In genomic region chrX:41870719-41871151, GRCh38 we compare ENCODE assay signal across 13 cellular contexts. TPM values are rescaled to one million over a fixed set of nuclear protein-coding genes. Genes with fewer than 3 reads are reported as not detected.
DNase-seq lines count a peak whose midpoint lies in the region; ATAC-seq and TF ChIP-seq lines count a peak whose summit lies in the region.
"Had no signal": no experiment of that assay in that cellular context is flagged by ENCODE, and none has a peak within 500 bp of the region (broad histone marks: within the 10 kb centered on the region; RNA-seq: fewer than 3 reads in every experiment).

No MANE protein-coding gene starts in this region.

- H3K4me3 ChIP-seq in lung: no peak overlapping the region
- H3K4me3 ChIP-seq in A673 (ENCODE audit: low read depth, low read length, poor library complexity, severe bottlenecking): no peak overlapping the region
- H3K4me3 ChIP-seq: ascending aorta had no signal

- CTCF ChIA-PET in A673 (lab: Charles Lee): no interaction called here

- H3K36me3 ChIP-seq in lung (ENCODE audit: control insufficient read depth in 2 of 2, insufficient read depth in 2 of 2, low read length in 2 of 2) (no peaks in the 10 kb centered on the region), A673 (ENCODE audit: insufficient read depth, low read length, poor library complexity, severe bottlenecking) (no peaks in the 10 kb centered on the region)
- H3K36me3 ChIP-seq: ascending aorta, neutrophil had no signal

- BruUV-seq in A673 (replicated peaks; lab: Mats Ljungman, UMichigan): no TSS peak

- H3K27ac ChIP-seq in lung (ENCODE audit: low read depth in 1 of 2, low read length in 1 of 2): no peak overlapping the region
- no peak overlapping the region for H3K27ac ChIP-seq in A673 (ENCODE audit: low read depth, low read length, poor library complexity, severe bottlenecking)
- H3K27ac ChIP-seq: ascending aorta, KMS-11, neutrophil had no signal

- ATAC-seq in GM18511 (IDR thresholded peaks at IDR 0.05; ENCODE audit: unreplicated experiment) (peak; percentile 84), GM21526 (IDR thresholded peaks at IDR 0.05; ENCODE audit: low FRiP score, unreplicated experiment) (peak; percentile 74), lung (ENCODE audit: insufficient read depth, low FRiP score) (no peak)
- ATAC-seq in natural killer cell treated with Interleukin-12 subunit alpha and Interleukin-12 subunit beta and Interleukin-15 and Interleukin-18, amount 100 ng/mL, for 72 hours: no peak

- peak; percentile 11 for DNase-seq in NCI-H226
- DNase-seq in lung (ENCODE audit: low spot score): peak; percentile 31
- no peak for DNase-seq in stimulated activated naive CD4-positive, alpha-beta T cell (lab: John Stamatoyannopoulos, UW)
- no peak for DNase-seq in activated T-helper 1 cell treated with anti-CD3 and anti-CD28 coated beads, Interleukin-12 subunit alpha, Interleukin-12 subunit beta, Interleukin-2, Interleukin-4 antibody, amounts not matched to agents 30 ng/mL and 10 ng/mL and 1 ng/mL, durations not matched to agents 14 hours and 24 hours and 36 hours (ENCODE audit: low spot score)
- no peak for DNase-seq in A673 (ENCODE audit: low spot score)
- no peak for DNase-seq in natural killer cell treated with Interleukin-12 subunit alpha and Interleukin-12 subunit beta and Interleukin-15 and Interleukin-18, amount 100 ng/mL, for 72 hours (ENCODE audit: low spot score)
- DNase-seq: activated CD4-positive, alpha-beta T cell treated with anti-CD3 and anti-CD28 coated beads, Interleukin-2, amount 50 U/mL, for 4 hours had no signal

- H3K4me1 ChIP-seq in lung (ENCODE audit: control insufficient read depth in 2 of 2, insufficient read depth in 2 of 2, low read length in 2 of 2) (no peaks in the 10 kb centered on the region), A673 (ENCODE audit: insufficient read depth, low read length, poor library complexity, severe bottlenecking) (no peaks in the 10 kb centered on the region)
- H3K4me1 ChIP-seq: ascending aorta had no signal

- H3K9me3 Mint-ChIP-seq in activated T-helper 1 cell treated with anti-CD3 and anti-CD28 coated beads, Interleukin-12 subunit alpha, Interleukin-12 subunit beta, Interleukin-2, Interleukin-4 antibody, amounts not matched to agents 30 ng/mL and 10 ng/mL and 1 ng/mL, durations not matched to agents 14 hours and 24 hours and 36 hours: no peaks in the 10 kb centered on the region
- H3K9me3 Mint-ChIP-seq in natural killer cell treated with Interleukin-12 subunit alpha and Interleukin-12 subunit beta and Interleukin-15 and Interleukin-18, amount 100 ng/mL, for 72 hours: no peaks in the 10 kb centered on the region
- H3K9me3 Mint-ChIP-seq: CD14-positive monocyte had no signal

- H3K27ac Mint-ChIP-seq in activated T-helper 1 cell treated with anti-CD3 and anti-CD28 coated beads, Interleukin-12 subunit alpha, Interleukin-12 subunit beta, Interleukin-2, Interleukin-4 antibody, amounts not matched to agents 30 ng/mL and 10 ng/mL and 1 ng/mL, durations not matched to agents 14 hours and 24 hours and 36 hours: no peak overlapping the region
- no peak overlapping the region for H3K27ac Mint-ChIP-seq in natural killer cell treated with Interleukin-12 subunit alpha and Interleukin-12 subunit beta and Interleukin-15 and Interleukin-18, amount 100 ng/mL, for 72 hours
- H3K27ac Mint-ChIP-seq: CD14-positive monocyte had no signal

- POLR2A ChIA-PET in A673 (lab: Charles Lee; ENCODE audit: low non-redundant PET): no interaction called here

- peaks cover 5% of the 10 kb centered on the region for H3K36me3 Mint-ChIP-seq in activated T-helper 1 cell treated with anti-CD3 and anti-CD28 coated beads, Interleukin-12 subunit alpha, Interleukin-12 subunit beta, Interleukin-2, Interleukin-4 antibody, amounts not matched to agents 30 ng/mL and 10 ng/mL and 1 ng/mL, durations not matched to agents 14 hours and 24 hours and 36 hours (ENCODE audit: low read depth)
- no peaks in the 10 kb centered on the region for H3K36me3 Mint-ChIP-seq in natural killer cell treated with Interleukin-12 subunit alpha and Interleukin-12 subunit beta and Interleukin-15 and Interleukin-18, amount 100 ng/mL, for 72 hours

- peaks cover 13% of the 10 kb centered on the region for H3K4me1 Mint-ChIP-seq in activated T-helper 1 cell treated with anti-CD3 and anti-CD28 coated beads, Interleukin-12 subunit alpha, Interleukin-12 subunit beta, Interleukin-2, Interleukin-4 antibody, amounts not matched to agents 30 ng/mL and 10 ng/mL and 1 ng/mL, durations not matched to agents 14 hours and 24 hours and 36 hours (ENCODE audit: low read depth)
- peaks cover 15 to 16% of the 10 kb centered on the region in 2 donors for H3K4me1 Mint-ChIP-seq in natural killer cell treated with Interleukin-12 subunit alpha and Interleukin-12 subunit beta and Interleukin-15 and Interleukin-18, amount 100 ng/mL, for 72 hours (ENCODE audit: low read depth in 2 of 2)

- intact Hi-C loops in activated T-helper 1 cell treated with anti-CD3 and anti-CD28 coated beads, Interleukin-12 subunit alpha, Interleukin-12 subunit beta, Interleukin-2, Interleukin-4 antibody, amounts not matched to agents 30 ng/mL and 10 ng/mL and 1 ng/mL, durations not matched to agents 14 hours and 24 hours and 36 hours (cut with micrococcal nuclease): no loop called here
- intact Hi-C loops in A673 (cut with micrococcal nuclease; ENCODE audit: unreplicated experiment): no loop called here

- no peaks in the 10 kb centered on the region for H3K27me3 Mint-ChIP-seq in activated T-helper 1 cell treated with anti-CD3 and anti-CD28 coated beads, Interleukin-12 subunit alpha, Interleukin-12 subunit beta, Interleukin-2, Interleukin-4 antibody, amounts not matched to agents 30 ng/mL and 10 ng/mL and 1 ng/mL, durations not matched to agents 14 hours and 24 hours and 36 hours (ENCODE audit: insufficient read depth)
- H3K27me3 Mint-ChIP-seq in natural killer cell treated with Interleukin-12 subunit alpha and Interleukin-12 subunit beta and Interleukin-15 and Interleukin-18, amount 100 ng/mL, for 72 hours: peaks cover 0 to 7% of the 10 kb centered on the region in 2 donors

- WGBS in lung, 2 donors: 57 to 61% methylated on average over 2 of the region's 2 CpGs

- H3K9me3 ChIP-seq in lung (ENCODE audit: control insufficient read depth in 2 of 2, insufficient read depth in 1 of 2, low read length in 1 of 2) (no peaks in the 10 kb centered on the region), A673 (ENCODE audit: low read depth, low read length, poor library complexity, severe bottlenecking) (no peaks in the 10 kb centered on the region)
- H3K9me3 ChIP-seq: ascending aorta, neutrophil had no signal

- H3K4me3 Mint-ChIP-seq in activated T-helper 1 cell treated with anti-CD3 and anti-CD28 coated beads, Interleukin-12 subunit alpha, Interleukin-12 subunit beta, Interleukin-2, Interleukin-4 antibody, amounts not matched to agents 30 ng/mL and 10 ng/mL and 1 ng/mL, durations not matched to agents 14 hours and 24 hours and 36 hours: no peak overlapping the region
- H3K4me3 Mint-ChIP-seq in natural killer cell treated with Interleukin-12 subunit alpha and Interleukin-12 subunit beta and Interleukin-15 and Interleukin-18, amount 100 ng/mL, for 72 hours: no peak overlapping the region
- H3K4me3 Mint-ChIP-seq: CD14-positive monocyte had no signal

- no peak for TF ChIP-seq CTCF in lung (IDR thresholded peaks at IDR 0.05; ENCODE audit: control extremely low read depth, extremely low read depth)
- no peak for TF ChIP-seq CTCF in A673 (conservative IDR thresholded peaks at IDR 0.05; ENCODE audit: low read depth, low read length)

- H3K27me3 ChIP-seq in lung (ENCODE audit: control insufficient read depth, insufficient read depth): no peaks in the 10 kb centered on the region
- no peaks in the 10 kb centered on the region for H3K27me3 ChIP-seq in A673 (replicated peaks; ENCODE audit: insufficient read depth, low read depth, low read length, poor library complexity)
- H3K27me3 ChIP-seq: ascending aorta, neutrophil had no signal

RNA-seq across cellular contexts. Expression of gene CASK, which starts 52.6 kb away (rescaled TPM):
- total RNA-seq in lung (10 to 100 TPM; 50.0 to 68.1 TPM), A673 (2021) (33.5 and 36.3 TPM in 2 replicates)
- polyA plus RNA-seq in lung: 10 to 100 TPM in 1 of 2 donors, 1 to 10 TPM in 1; 8.2 to 11.2 TPM
- total RNA-seq in activated T-helper 1 cell treated with anti-CD3 and anti-CD28 coated beads, Interleukin-12 subunit alpha, Interleukin-12 subunit beta, Interleukin-2, Interleukin-4 antibody, amounts not matched to agents 30 ng/mL and 10 ng/mL and 1 ng/mL, durations not matched to agents 14 hours and 24 hours and 36 hours: 17.4 and 30.5 TPM in 2 replicates
- 10 to 100 TPM; 30.5 to 55.3 TPM for total RNA-seq in natural killer cell treated with Interleukin-12 subunit alpha and Interleukin-12 subunit beta and Interleukin-15 and Interleukin-18, amount 100 ng/mL, for 72 hours

Comparison
In these comparisons a context has a peak if more than half of its experiments do, and no peak if none do; other contexts are left out.
1. ATAC-seq: peak in GM18511 (single experiment) and GM21526 (single experiment); none in lung (single experiment) and natural killer cell treated with Interleukin-12 subunit alpha and Interleukin-12 subunit beta and Interleukin-15 and Interleukin-18, amount 100 ng/mL, for 72 hours (0 of 2).
2. DNase-seq: peak in NCI-H226 (single experiment) and lung (single experiment); none in stimulated activated naive CD4-positive, alpha-beta T cell (0 of 6), activated T-helper 1 cell treated with anti-CD3 and anti-CD28 coated beads, Interleukin-12 subunit alpha, Interleukin-12 subunit beta, Interleukin-2, Interleukin-4 antibody, amounts not matched to agents 30 ng/mL and 10 ng/mL and 1 ng/mL, durations not matched to agents 14 hours and 24 hours and 36 hours (single experiment), A673 (single experiment) and natural killer cell treated with Interleukin-12 subunit alpha and Interleukin-12 subunit beta and Interleukin-15 and Interleukin-18, amount 100 ng/mL, for 72 hours (single experiment).